In genomic region chr11:3865388-3866193, GRCh38 we compare ENCODE assay signal across 9 cellular contexts. TPM values are rescaled to one million over a fixed set of nuclear protein-coding genes. Genes with fewer than 3 reads are reported as not detected.
DNase-seq lines count a peak whose midpoint lies in the region; ATAC-seq and TF ChIP-seq lines count a peak whose summit lies in the region.
"Had no signal": no experiment of that assay in that cellular context is flagged by ENCODE, and none has a peak within 500 bp of the region (broad histone marks: within the 10 kb centered on the region; RNA-seq: fewer than 3 reads in every experiment).

No MANE protein-coding gene starts in this region.

- intact Hi-C loops in PC-9 (cut with micrococcal nuclease; ENCODE audit: unreplicated experiment) (no loop called here), sciatic nerve (cut with DNase I) (no loop called here)

- no peak for TF ChIP-seq CTCF in PC-9 (conservative IDR thresholded peaks at IDR 0.05)

- no peaks in the 10 kb centered on the region for H4K20me1 ChIP-seq in PC-9 (ENCODE audit: insufficient read depth)

- DNase-seq in DMS53 (lab: John Stamatoyannopoulos, UW) (peak; percentile 34), DMS53 treated with DMSO at 0.1 percent for 48 hours (lab: John Stamatoyannopoulos, UW; ENCODE audit: unreplicated experiment) (no peak), PC-9 (peak in 1 of 2 experiments; percentile 19), sciatic nerve (ENCODE audit: low spot score) (no peak), NCI-H82 (lab: John Stamatoyannopoulos, UW) (no peak)
- DNase-seq in effector CD8-positive, alpha-beta T cell (lab: John Stamatoyannopoulos, UW), result no peak

- H3K4me2 ChIP-seq in PC-9, result peak overlapping the region; percentile 42; the same call in 1 of the 2 replicates

- H3K9me2 ChIP-seq in PC-9 (ENCODE audit: insufficient read depth), result no peaks in the 10 kb centered on the region

- H2AFZ ChIP-seq in PC-9, result no peak overlapping the region

- BruUV-seq in PC-9 (replicated peaks; lab: Mats Ljungman, UMichigan), result no TSS peak

- ATAC-seq in sciatic nerve (peak; percentile 21), HG03439 (IDR thresholded peaks at IDR 0.05; ENCODE audit: unreplicated experiment) (no peak)

- CTCF ChIA-PET in PC-9 (lab: Charles Lee), result interaction anchor here (0.6 kb wide), 1 partner anchor 17 kb away, joined by 3 read pairs; no protein-coding TSS in a partner anchor

- H3K27ac ChIP-seq in PC-9 (peak overlapping the region; percentile 60), esophagus (ENCODE audit: low read depth in 2 of 2, low read length in 1 of 2) (peak overlapping the region; percentile 28 to 62)
- H3K27ac ChIP-seq: 22Rv1 had no signal

- 26 to 36% methylated on average over 3 of the region's 3 CpGs for WGBS in esophagus, 2 donors

- H3K27me3 ChIP-seq in PC-9 (ENCODE audit: insufficient read depth, low read depth), result no peaks in the 10 kb centered on the region
- no peaks in the 10 kb centered on the region for H3K27me3 ChIP-seq in esophagus (ENCODE audit: control insufficient read depth in 1 of 2, insufficient read depth in 2 of 2, low read length in 2 of 2)

- POLR2A ChIA-PET in PC-9 (lab: Charles Lee; ENCODE audit: unreplicated experiment), result no interaction called here

- no peak overlapping the region for H3K4me3 ChIP-seq in PC-9
- H3K4me3 ChIP-seq in esophagus (ENCODE audit: low read depth in 1 of 2, low read length in 2 of 2), result no peak overlapping the region

- H3F3A ChIP-seq in PC-9 (ENCODE audit: insufficient read depth, low read depth), result peaks cover 9% of the 10 kb centered on the region; the same call in 1 of the 2 replicates

- H3K4me1 ChIP-seq in PC-9 (replicated peaks; ENCODE audit: insufficient read depth), result peaks cover 22% of the 10 kb centered on the region; the same call in 1 of the 2 replicates
- peaks cover 0 to 16% of the 10 kb centered on the region in 2 donors for H3K4me1 ChIP-seq in esophagus (ENCODE audit: control insufficient read depth in 2 of 2, insufficient read depth in 2 of 2, low read length in 1 of 2)

- peaks cover 44% of the 10 kb centered on the region for H3K79me2 ChIP-seq in PC-9 (ENCODE audit: low read depth)

- H3K9me3 ChIP-seq in PC-9 (ENCODE audit: insufficient read depth, low read depth) (no peaks in the 10 kb centered on the region), esophagus (ENCODE audit: control insufficient read depth in 2 of 2, insufficient read depth in 1 of 2, low read depth in 1 of 2, low read length in 1 of 2) (no peaks in the 10 kb centered on the region)

- H3K36me3 ChIP-seq in PC-9 (ENCODE audit: low read depth) (no peaks in the 10 kb centered on the region), esophagus (ENCODE audit: control insufficient read depth in 2 of 2, insufficient read depth in 2 of 2, low read length in 1 of 2) (no peaks in the 10 kb centered on the region)

RNA-seq across cellular contexts. Expression of gene STIM1, which starts 10.1 kb away (rescaled TPM):
- total RNA-seq in PC-9 (2021) (26.8 and 28.3 TPM in 2 replicates), sciatic nerve (49.6 TPM)
- polyA plus RNA-seq in esophagus, result 10 to 100 TPM; 29.5 to 42.7 TPM

RNA-seq across cellular contexts. Expression of gene RHOG, which starts 24.8 kb away (rescaled TPM):
- total RNA-seq in PC-9 (2021) (31.0 and 36.1 TPM in 2 replicates), sciatic nerve (50.6 TPM)
- polyA plus RNA-seq in esophagus, result 10 to 100 TPM; 48.0 to 79.0 TPM

RNA-seq across cellular contexts. Expression of gene PGAP2, which starts 57.2 kb away (rescaled TPM):
- total RNA-seq in PC-9 (2021) (37.7 and 39.5 TPM in 2 replicates), sciatic nerve (15.8 TPM)
- 10 to 100 TPM; 34.0 to 36.9 TPM for polyA plus RNA-seq in esophagus
